ENCODE assay signal across 1 cellular context in genomic region chr20:57211949-57212889, GRCh38.
TF ChIP-seq lines count a peak whose summit lies in the region.

No MANE protein-coding gene starts in this region.

TF ChIP-seq in H1, 55 proteins besides CTCF, POLR2A, EP300 and RAD21 (continued from another document):
- TF ChIP-seq TEAD4 (IDR thresholded peaks at IDR 0.05; ENCODE audit: low read depth, low read length) (no peak), SP1 (IDR thresholded peaks at IDR 0.05; ENCODE audit: low read depth, low read length) (no peak), NANOG (IDR thresholded peaks at IDR 0.05; ENCODE audit: insufficient read depth, low read depth, low read length, poor library complexity, severe bottlenecking) (no peak), BCL11A (IDR thresholded peaks at IDR 0.05; ENCODE audit: low read depth in 2 of 2, low read length in 2 of 2) (no peak), SIRT6 (IDR thresholded peaks at IDR 0.05; ENCODE audit: low read length) (no peak), CBX5 (IDR thresholded peaks at IDR 0.05; ENCODE audit: low read depth, low read length) (no peak), JUND (IDR thresholded peaks at IDR 0.05; ENCODE audit: low read length) (peak; percentile 75; the same call in 1 of the 2 replicates), EGR1 (IDR thresholded peaks at IDR 0.05; ENCODE audit: borderline replicate concordance, low read depth, low read length) (no peak), ATF3 (IDR thresholded peaks at IDR 0.05; ENCODE audit: insufficient read depth, low read depth, low read length) (no peak), ASH2L (IDR thresholded peaks at IDR 0.05; ENCODE audit: low read length) (peak; percentile 51), MAFK (IDR thresholded peaks at IDR 0.05; ENCODE audit: low read depth, low read length) (no peak), SRF (IDR thresholded peaks at IDR 0.05; ENCODE audit: low read depth, low read length) (no peak), E2F6 (IDR thresholded peaks at IDR 0.05) (no peak; the same call in 1 of the 2 replicates), GABPA (IDR thresholded peaks at IDR 0.05; ENCODE audit: borderline replicate concordance, insufficient read depth, low read length) (no peak), POU5F1 (IDR thresholded peaks at IDR 0.05; ENCODE audit: low read depth, low read length) (no peak), RNF2 (IDR thresholded peaks at IDR 0.05; ENCODE audit: borderline replicate concordance, low read depth, low read length, missing control alignments, poor library complexity, severe bottlenecking) (no peak), RBBP5 (IDR thresholded peaks at IDR 0.05; ENCODE audit: borderline replicate concordance, low read depth, low read length) (no peak), TAF7 (optimal IDR thresholded peaks at IDR 0.05; ENCODE audit: borderline replicate concordance, low read depth, low read length) (no peak), CHD1 (IDR thresholded peaks at IDR 0.05; ENCODE audit: low read depth, low read length) (no peak), SP2 (IDR thresholded peaks at IDR 0.05; ENCODE audit: low read length) (no peak), CBX8 (IDR thresholded peaks at IDR 0.05; ENCODE audit: borderline replicate concordance, low read depth, low read length) (no peak), GTF2F1 (IDR thresholded peaks at IDR 0.05; ENCODE audit: borderline replicate concordance, low read depth, low read length) (no peak), KDM1A (IDR thresholded peaks at IDR 0.05; ENCODE audit: borderline replicate concordance, low read length) (peak; percentile 60; the same call in 1 of the 2 replicates), SIN3A (conservative IDR thresholded peaks at IDR 0.05 in 1 of 2, IDR thresholded peaks at IDR 0.05 in 1 of 2; ENCODE audit: low read depth in 1 of 2, low read length in 2 of 2) (0 out of 4 replicates have a peak, but pooled peaks of 1 of the 2 experiments have one; percentile 10), KDM4A (IDR thresholded peaks at IDR 0.05; ENCODE audit: low read depth, low read length, severe bottlenecking) (no peak), JUN (IDR thresholded peaks at IDR 0.05; ENCODE audit: low read depth, low read length) (no peak), RFX5 (IDR thresholded peaks at IDR 0.05; ENCODE audit: borderline replicate concordance, low read depth, low read length) (no peak), NRF1 (IDR thresholded peaks at IDR 0.05; ENCODE audit: low read depth, low read length) (no peak), TCF12 (IDR thresholded peaks at IDR 0.05; ENCODE audit: low read depth, low read length) (0 out of 2 replicates have a peak, but pooled peaks have one; percentile 25), SP4 (IDR thresholded peaks at IDR 0.05; ENCODE audit: low read length) (no peak), KDM5A (IDR thresholded peaks at IDR 0.05; ENCODE audit: low read length) (no peak), SUZ12 (IDR thresholded peaks at IDR 0.05; ENCODE audit: low read length) (no peak), BACH1 (IDR thresholded peaks at IDR 0.05; ENCODE audit: low read length) (no peak), ZNF274 (IDR thresholded peaks at IDR 0.05; ENCODE audit: borderline replicate concordance, extremely low read depth, low read length) (no peak), PHF8 (conservative IDR thresholded peaks at IDR 0.05; ENCODE audit: low read depth, low read length) (no peak), TAF1 (IDR thresholded peaks at IDR 0.05; ENCODE audit: low read depth, low read length) (no peak), CTBP2 (IDR thresholded peaks at IDR 0.05; ENCODE audit: borderline replicate concordance, insufficient read depth, insufficient read length, low read length) (peak; percentile 42), CHD2 (IDR thresholded peaks at IDR 0.05; ENCODE audit: low read length) (no peak), BRCA1 (IDR thresholded peaks at IDR 0.05; ENCODE audit: low read depth, low read length) (no peak), FOSL1 (IDR thresholded peaks at IDR 0.05; ENCODE audit: insufficient read depth, low read depth, low read length) (no peak), CEBPB (IDR thresholded peaks at IDR 0.05; ENCODE audit: low read depth, low read length) (no peak), POLR2AphosphoS5 (IDR thresholded peaks at IDR 0.05; ENCODE audit: low read depth, low read length) (no peak), TBP (IDR thresholded peaks at IDR 0.05; ENCODE audit: low read depth, low read length) (no peak), SIX5 (IDR thresholded peaks at IDR 0.05; ENCODE audit: low read depth, low read length) (no peak)
- TF ChIP-seq, protein P1, sequence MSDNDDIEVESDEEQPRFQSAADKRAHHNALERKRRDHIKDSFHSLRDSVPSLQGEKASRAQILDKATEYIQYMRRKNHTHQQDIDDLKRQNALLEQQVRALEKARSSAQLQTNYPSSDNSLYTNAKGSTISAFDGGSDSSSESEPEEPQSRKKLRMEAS (IDR thresholded peaks at IDR 0.05) = peak; percentile 29; the same call in 1 of the 2 replicates
- TF ChIP-seq, protein P2, sequence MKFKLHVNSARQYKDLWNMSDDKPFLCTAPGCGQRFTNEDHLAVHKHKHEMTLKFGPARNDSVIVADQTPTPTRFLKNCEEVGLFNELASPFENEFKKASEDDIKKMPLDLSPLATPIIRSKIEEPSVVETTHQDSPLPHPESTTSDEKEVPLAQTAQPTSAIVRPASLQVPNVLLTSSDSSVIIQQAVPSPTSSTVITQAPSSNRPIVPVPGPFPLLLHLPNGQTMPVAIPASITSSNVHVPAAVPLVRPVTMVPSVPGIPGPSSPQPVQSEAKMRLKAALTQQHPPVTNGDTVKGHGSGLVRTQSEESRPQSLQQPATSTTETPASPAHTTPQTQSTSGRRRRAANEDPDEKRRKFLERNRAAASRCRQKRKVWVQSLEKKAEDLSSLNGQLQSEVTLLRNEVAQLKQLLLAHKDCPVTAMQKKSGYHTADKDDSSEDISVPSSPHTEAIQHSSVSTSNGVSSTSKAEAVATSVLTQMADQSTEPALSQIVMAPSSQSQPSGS (IDR thresholded peaks at IDR 0.05; ENCODE audit: low read length) = no peak
